12 cellular contexts compared by ENCODE assay signal in genomic region chr3:127458698-127459097, GRCh38.
DNase-seq lines count a peak whose midpoint lies in the region; ATAC-seq, FAIRE-seq and TF ChIP-seq lines count a peak whose summit lies in the region.
"Had no signal": no experiment of that assay in that cellular context is flagged by ENCODE, and none has a peak within 500 bp of the region (broad histone marks: within the 10 kb centered on the region; RNA-seq: fewer than 3 reads in every experiment).

No MANE protein-coding gene starts in this region.

- 11 to 20% (median 14%) methylated on average over 11 of the region's 11 CpGs for WGBS in ovary, 3 donors
- WGBS in pancreas, 2 donors, result 19 to 22% methylated on average over 11 of the region's 11 CpGs
- WGBS in mammary epithelial cell (ENCODE audit: low coverage, missing lambda C conversion rate), result 61% methylated on average over 5 of the region's 11 CpGs

- H3K9me3 ChIP-seq in Karpas-422 (ENCODE audit: low read length) (no peaks in the 10 kb centered on the region), ovary (no peaks in the 10 kb centered on the region), pancreas (no peaks in the 10 kb centered on the region), mammary epithelial cell (replicated peaks; ENCODE audit: insufficient read depth, low read length) (no peaks in the 10 kb centered on the region)
- H3K9me3 ChIP-seq: vagina had no signal

- TF ChIP-seq POLR2A in ovary (IDR thresholded peaks at IDR 0.05), result no peak

- H3K4me2 ChIP-seq in Karpas-422 (ENCODE audit: low read depth, low read length, poor library complexity, severe bottlenecking) (no peak overlapping the region), mammary epithelial cell (ENCODE audit: insufficient read depth, low read depth, low read length) (no peak overlapping the region)

- no peak for TF ChIP-seq EP300 in ovary (IDR thresholded peaks at IDR 0.05)

- H3K4me1 ChIP-seq in Karpas-422 (ENCODE audit: low read length) (no peaks in the 10 kb centered on the region), ovary (ENCODE audit: insufficient read depth) (peaks cover 11% of the 10 kb centered on the region), pancreas (peaks cover 0 to 5% (median 0%) of the 10 kb centered on the region in 3 donors), mammary epithelial cell (ENCODE audit: insufficient read depth, low read length) (peaks cover 39% of the 10 kb centered on the region)

- FAIRE-seq in pancreas (lab: Jason Lieb, UNC), result no peak
- FAIRE-seq: GM12891, H54 had no signal

- ATAC-seq in pancreas, result no peak

- H2AFZ ChIP-seq in Karpas-422 (ENCODE audit: low read length) (no peak overlapping the region), mammary epithelial cell (ENCODE audit: low read depth, low read length) (no peak overlapping the region)

- no peaks in the 10 kb centered on the region for H3K9me2 ChIP-seq in Karpas-422 (replicated peaks; ENCODE audit: insufficient read depth, low read length)

- H3K9ac ChIP-seq in Karpas-422 (ENCODE audit: low read length) (no peak overlapping the region), mammary epithelial cell (ENCODE audit: insufficient read depth, low read length) (no peak overlapping the region)

- intact Hi-C loops in ovary (cut with DNase I) (loop anchor here (5.0 to 10.0 kb wide), 11 partner anchors 89 to 944 kb away; partner anchors contain the start of genes CHST13 (in 2 of the 4), PLXNA1 (in 2 of the 4) and UROC1 (in 1 of the 4)), pancreas (cut with DNase I) (loop anchor here in 1 of 3 donors (10.0 kb wide), 3 partner anchors 484 to 934 kb away; partner anchors contain the start of gene CHST13), mammary epithelial cell (cut with micrococcal nuclease) (loop anchor here (5.0 kb wide), 3 partner anchors 281 to 936 kb away; partner anchors contain the start of gene CHST13)

- in situ Hi-C loops in mammary epithelial cell (cut with MboI; ENCODE audit: low sequenced_read_pairs in 2 of 2), result loop anchor here (5.0 to 25.0 kb wide), 6 partner anchors 204 to 784 kb away; partner anchors contain the start of gene PLXNA1 (in 1 of the 2)

- BruUV-seq in mammary epithelial cell (replicated peaks; lab: Mats Ljungman, UMichigan), result no TSS peak

- H3K27me3 ChIP-seq in Karpas-422 (ENCODE audit: low read length) (no peaks in the 10 kb centered on the region), ovary (no peaks in the 10 kb centered on the region), pancreas (peaks cover 0 to 19% (median 5%) of the 10 kb centered on the region in 4 donors), mammary epithelial cell (ENCODE audit: insufficient read depth, low read length) (no peaks in the 10 kb centered on the region)

- peak; percentile 40 for DNase-seq in activated CD4-positive, alpha-beta T cell treated with anti-CD3 and anti-CD28 coated beads for 48 hours
- DNase-seq in activated CD4-positive, alpha-beta T cell treated with anti-CD3 and anti-CD28 coated beads for 1 hour, result no peak
- DNase-seq in Karpas-422, result peak; percentile 71
- peak; percentile 9 for DNase-seq in choroid plexus epithelial cell (ENCODE audit: low read depth)
- peak in 4 of 5 donors; percentile 21 to 70 (median 54) for DNase-seq in ovary
- DNase-seq in NCI-H1092 treated with DMSO at 0.1 percent for 48 hours (lab: John Stamatoyannopoulos, UW), result no peak
- no peak for DNase-seq in pancreas
- DNase-seq in mammary epithelial cell, result no peak
- DNase-seq: NCI-H69 had no signal

- H3K27ac ChIP-seq in Karpas-422 (ENCODE audit: low read length) (no peak overlapping the region), ovary (no peak overlapping the region), pancreas (no peak overlapping the region), mammary epithelial cell (ENCODE audit: insufficient read depth, low read depth, low read length) (no peak overlapping the region)
- H3K27ac ChIP-seq: vagina had no signal

- dilution Hi-C loops in mammary epithelial cell (cut with HindIII; ENCODE audit: low sequenced_read_pairs), result no loop called here

- no peak overlapping the region for H3K4me3 ChIP-seq in Karpas-422 (ENCODE audit: low read length)
- H3K4me3 ChIP-seq in choroid plexus epithelial cell (ENCODE audit: low read depth, low read length), result no peak overlapping the region
- no peak overlapping the region for H3K4me3 ChIP-seq in ovary
- no peak overlapping the region for H3K4me3 ChIP-seq in pancreas
- no peak overlapping the region for H3K4me3 ChIP-seq in mammary epithelial cell (replicated peaks in 1 of 3; ENCODE audit: insufficient read depth in 1 of 3, low read depth in 2 of 3, low read length in 3 of 3)
- H3K4me3 ChIP-seq: vagina had no signal

- H3K79me2 ChIP-seq in Karpas-422 (ENCODE audit: low read length) (no peaks in the 10 kb centered on the region), mammary epithelial cell (ENCODE audit: insufficient read depth, low read length) (peaks cover 10% of the 10 kb centered on the region)

- CTCF ChIA-PET in mammary epithelial cell (lab: Charles Lee; ENCODE audit: low non-redundant PET), result no interaction called here

- TF ChIP-seq CTCF in choroid plexus epithelial cell (conservative IDR thresholded peaks at IDR 0.05; ENCODE audit: low read depth, low read length) (no peak), ovary (IDR thresholded peaks at IDR 0.05) (no peak), pancreas (IDR thresholded peaks at IDR 0.05) (no peak), mammary epithelial cell (conservative IDR thresholded peaks at IDR 0.05 in 1 of 2, IDR thresholded peaks at IDR 0.05 in 1 of 2; ENCODE audit: extremely low read depth in 1 of 2, insufficient read depth in 1 of 2, low read depth in 1 of 2, low read length in 2 of 2) (no peak)

- H3K36me3 ChIP-seq in Karpas-422 (ENCODE audit: insufficient read depth, low read length), result no peaks in the 10 kb centered on the region
- H3K36me3 ChIP-seq in ovary, result no peaks in the 10 kb centered on the region
- no peaks in the 10 kb centered on the region for H3K36me3 ChIP-seq in pancreas
- no peaks in the 10 kb centered on the region for H3K36me3 ChIP-seq in mammary epithelial cell (ENCODE audit: insufficient read depth, low read length)
- H3K36me3 ChIP-seq: vagina had no signal

- H4K20me1 ChIP-seq in Karpas-422 (ENCODE audit: insufficient read depth, low read depth, low read length) (peaks cover 11% of the 10 kb centered on the region), mammary epithelial cell (ENCODE audit: insufficient read depth, low read length) (no peaks in the 10 kb centered on the region)

Comparison
In these comparisons a context has a peak if more than half of its experiments do, and no peak if none do; other contexts are left out.
1. DNase-seq: peak in activated CD4-positive, alpha-beta T cell treated with anti-CD3 and anti-CD28 coated beads for 48 hours (single experiment), Karpas-422 (single experiment), choroid plexus epithelial cell (single experiment) and ovary (4 of 5); none in activated CD4-positive, alpha-beta T cell treated with anti-CD3 and anti-CD28 coated beads for 1 hour (single experiment), NCI-H1092 treated with DMSO at 0.1 percent for 48 hours (single experiment), pancreas (0 of 6) and mammary epithelial cell (single experiment).